Comparison of ENCODE assay signal across 9 cellular contexts in the genomic region with DNA sequence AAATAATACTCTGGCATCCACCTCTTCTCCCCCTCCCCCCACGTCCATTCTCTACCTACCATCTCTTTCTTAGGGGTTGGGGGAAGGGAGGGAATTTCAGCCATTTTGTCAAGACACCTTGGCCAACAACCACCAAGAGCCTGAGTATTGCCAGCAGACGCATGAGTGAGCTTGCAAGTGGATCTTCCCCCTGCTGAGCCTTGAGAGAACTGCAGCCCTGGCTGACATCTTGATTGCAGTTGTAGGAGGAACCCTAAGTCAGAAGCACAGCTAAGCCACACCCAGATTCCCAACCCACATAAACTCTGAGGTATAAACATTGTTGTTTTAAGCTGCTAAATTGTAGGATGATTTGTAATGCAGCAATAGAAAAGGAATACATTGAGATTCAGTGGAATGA.
DNase-seq lines count a peak whose midpoint lies in the region; ATAC-seq and TF ChIP-seq lines count a peak whose summit lies in the region.
"Had no signal": no experiment of that assay in that cellular context is flagged by ENCODE, and none has a peak within 500 bp of the region (broad histone marks: within the 10 kb centered on the region; RNA-seq: fewer than 3 reads in every experiment).

No MANE protein-coding gene starts in this region.

- ATAC-seq in HG03039 (IDR thresholded peaks at IDR 0.05; ENCODE audit: unreplicated experiment) = peak; percentile 94
- ATAC-seq in upper lobe of right lung = peak; percentile 30
- no peak for ATAC-seq in Right ventricle myocardium inferior

- TF ChIP-seq CTCF in WI38 (IDR thresholded peaks at IDR 0.05; ENCODE audit: low read depth, low read length) = peak; percentile 12; the same call in 1 of the 2 replicates
- TF ChIP-seq CTCF in upper lobe of right lung (IDR thresholded peaks at IDR 0.05) = peak; percentile 14
- TF ChIP-seq CTCF in vagina (IDR thresholded peaks at IDR 0.05) = no peak

- H3K36me3 ChIP-seq in upper lobe of right lung (no peaks in the 10 kb centered on the region), vagina (no peaks in the 10 kb centered on the region)

- no peak overlapping the region for H3K27ac ChIP-seq in upper lobe of right lung
- no peak overlapping the region for H3K27ac ChIP-seq in vagina
- H3K27ac ChIP-seq: skin epidermis had no signal

- H3K27me3 ChIP-seq in upper lobe of right lung = no peaks in the 10 kb centered on the region
- H3K27me3 ChIP-seq in vagina = no peaks in the 10 kb centered on the region

- TF ChIP-seq POLR2A in vagina (IDR thresholded peaks at IDR 0.05) = no peak

- intact Hi-C loops in upper lobe of right lung (cut with DNase I) = no loop called here
- intact Hi-C loops in vagina (cut with DNase I) = no loop called here
- intact Hi-C loops in Right ventricle myocardium inferior (cut with DNase I) = loop anchor here (5.0 kb wide), 2 partner anchors 162 to 182 kb away; partner anchors contain the start of gene CAVIN2

- DNase-seq in stimulated activated CD4-positive, alpha-beta T cell treated with anti-CD3 and anti-CD28 coated beads, Interleukin-15, amount 100 ng/mL, for 24 hours = peak; percentile 9
- DNase-seq in stimulated activated CD4-positive, alpha-beta T cell treated with anti-CD3 and anti-CD28 coated beads, Interleukin-4, amount 100 ng/mL, for 4 hours = no peak
- DNase-seq in upper lobe of right lung = no peak
- DNase-seq in vagina (ENCODE audit: extremely low spot score in 2 of 2) = no peak
- DNase-seq in Right ventricle myocardium inferior (ENCODE audit: missing footprints) = no peak
- no peak for DNase-seq in NCI-H1048 (lab: John Stamatoyannopoulos, UW)

- H3K4me1 ChIP-seq in upper lobe of right lung = no peaks in the 10 kb centered on the region
- H3K4me1 ChIP-seq in vagina = no peaks in the 10 kb centered on the region

- H3K9me3 ChIP-seq in upper lobe of right lung (no peaks in the 10 kb centered on the region), vagina (no peaks in the 10 kb centered on the region)

- H3K4me3 ChIP-seq in WI38 (ENCODE audit: low read depth, low read length) (no peak overlapping the region), upper lobe of right lung (no peak overlapping the region), vagina (no peak overlapping the region)
- H3K4me3 ChIP-seq: skin epidermis had no signal

Comparison
In these comparisons a context has a peak if more than half of its experiments do, and no peak if none do; other contexts are left out.
1. CTCF ChIP-seq: peak in WI38 (single experiment) and upper lobe of right lung (single experiment); none in vagina (0 of 3).